25 cellular contexts compared by ENCODE assay signal in the genomic region with DNA sequence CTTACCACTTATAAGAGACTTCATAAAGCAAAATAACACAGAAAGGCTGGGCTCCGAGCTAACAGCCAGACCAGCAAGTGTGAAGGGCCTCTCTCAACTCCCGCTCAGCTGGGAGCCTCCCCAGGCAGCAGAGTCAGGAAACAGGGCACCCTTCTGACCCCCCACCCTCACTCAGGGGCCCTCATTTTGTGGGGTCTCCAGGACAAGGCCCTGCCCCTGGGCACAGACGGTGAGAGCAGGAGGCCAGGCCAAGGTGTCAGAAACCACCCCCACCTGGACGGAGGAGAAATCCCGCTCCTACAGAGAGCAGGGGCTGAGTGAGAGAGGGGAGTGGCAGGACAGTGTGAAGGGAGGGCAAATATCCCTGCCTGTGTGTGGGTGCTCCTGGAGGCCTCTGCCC.
"Had no signal": no experiment of that assay in that cellular context is flagged by ENCODE, and none has a peak within 500 bp of the region (broad histone marks: within the 10 kb centered on the region; RNA-seq: fewer than 3 reads in every experiment).

No MANE protein-coding gene starts in this region.

- H3K27ac ChIP-seq: stomach, suprapubic skin, testis, thoracic aorta, thyroid gland, tibial artery, tibial nerve, transverse colon, upper lobe of left lung, uterus, vagina had no signal

- H3K9me3 ChIP-seq: testis, thoracic aorta, thyroid gland, transverse colon, uterus, vagina had no signal

- H3K4me3 ChIP-seq: stomach, suprapubic skin, testis, thoracic aorta, thyroid gland, tibial artery, tibial nerve, transverse colon, upper lobe of left lung, uterus, vagina had no signal

- H3K36me3 ChIP-seq: stomach, suprapubic skin, thoracic aorta, thyroid gland, tibial artery, tibial nerve, transverse colon, upper lobe of left lung, uterus, vagina had no signal

- H3K4me1 ChIP-seq: stomach, suprapubic skin, testis, thyroid gland, tibial artery, tibial nerve, transverse colon, upper lobe of left lung, uterus, vagina had no signal

- DNase-seq: stimulated activated CD4-positive, alpha-beta T cell treated with anti-CD3 and anti-CD28 coated beads, Interleukin-2, amount 100 ng/mL, for 48 hours; stimulated activated CD4-positive, alpha-beta T cell treated with anti-CD3 and anti-CD28 coated beads, Interleukin-4, amount 100 ng/mL, for 1 hour; stimulated activated CD4-positive, alpha-beta T cell treated with anti-CD3 and anti-CD28 coated beads, Interleukin-4, amount 100 ng/mL, for 24 hours; stimulated activated CD4-positive, alpha-beta T cell treated with anti-CD3 and anti-CD28 coated beads, Interleukin-4, amount 100 ng/mL, for 4 hours; stimulated activated CD8-positive, alpha-beta memory T cell treated with anti-CD3 and anti-CD28 coated beads, Interleukin-4, amount 100 ng/mL, for 48 hours; stimulated activated naive B cell treated with anti-CD40 and anti-IgM and Interleukin-4, amounts not matched to agents 10 μg/mL and 1 μg/mL and 100 μg/mL, for 72 hours; stimulated activated naive CD4-positive, alpha-beta T cell; stimulated activated naive CD4-positive, alpha-beta T cell treated with Interleukin-2 at 50 U/mL for 16 hours; stimulated activated naive CD8-positive, alpha-beta T cell treated with anti-CD3 and anti-CD28 coated beads, Interleukin-15, amount 100 ng/mL, for 72 hours; stimulated activated naive CD8-positive, alpha-beta T cell treated with anti-CD3 and anti-CD28 coated beads, Interleukin-15, Interleukin-2, amounts not matched to agents 100 U/mL and 50 U/mL, for 24 hours; stomach; substantia nigra; testis; thyroid gland; tibial artery; transverse colon; trophoblast cell; upper lobe of left lung; uterus had no signal

- ATAC-seq: stimulated activated effector memory CD8-positive, alpha-beta T cell treated with anti-CD3 and anti-CD28 coated beads, Interleukin-12 subunit alpha, Interleukin-12 subunit beta, amount 100 ng/mL, for 72 hours; stimulated activated memory B cell treated with anti-CD40 and anti-IgM and Interleukin-4, amounts not matched to agents 10 μg/mL and 1 μg/mL and 100 μg/mL, for 72 hours; stimulated activated naive B cell treated with anti-CD40 and anti-IgM and Interleukin-4, amounts not matched to agents 10 μg/mL and 1 μg/mL and 100 μg/mL, for 72 hours; stimulated activated naive CD8-positive, alpha-beta T cell treated with anti-CD3 and anti-CD28 coated beads, Interleukin-15, amount 100 ng/mL, for 72 hours; stimulated activated naive CD8-positive, alpha-beta T cell treated with anti-CD3 and anti-CD28 coated beads, Interleukin-15, Interleukin-2, amounts not matched to agents 100 U/mL and 50 U/mL, for 24 hours had no signal

- H3K27me3 ChIP-seq: stomach, suprapubic skin, testis, thyroid gland, tibial artery, tibial nerve, transverse colon, upper lobe of left lung, uterus, vagina had no signal
